In the genomic region with DNA sequence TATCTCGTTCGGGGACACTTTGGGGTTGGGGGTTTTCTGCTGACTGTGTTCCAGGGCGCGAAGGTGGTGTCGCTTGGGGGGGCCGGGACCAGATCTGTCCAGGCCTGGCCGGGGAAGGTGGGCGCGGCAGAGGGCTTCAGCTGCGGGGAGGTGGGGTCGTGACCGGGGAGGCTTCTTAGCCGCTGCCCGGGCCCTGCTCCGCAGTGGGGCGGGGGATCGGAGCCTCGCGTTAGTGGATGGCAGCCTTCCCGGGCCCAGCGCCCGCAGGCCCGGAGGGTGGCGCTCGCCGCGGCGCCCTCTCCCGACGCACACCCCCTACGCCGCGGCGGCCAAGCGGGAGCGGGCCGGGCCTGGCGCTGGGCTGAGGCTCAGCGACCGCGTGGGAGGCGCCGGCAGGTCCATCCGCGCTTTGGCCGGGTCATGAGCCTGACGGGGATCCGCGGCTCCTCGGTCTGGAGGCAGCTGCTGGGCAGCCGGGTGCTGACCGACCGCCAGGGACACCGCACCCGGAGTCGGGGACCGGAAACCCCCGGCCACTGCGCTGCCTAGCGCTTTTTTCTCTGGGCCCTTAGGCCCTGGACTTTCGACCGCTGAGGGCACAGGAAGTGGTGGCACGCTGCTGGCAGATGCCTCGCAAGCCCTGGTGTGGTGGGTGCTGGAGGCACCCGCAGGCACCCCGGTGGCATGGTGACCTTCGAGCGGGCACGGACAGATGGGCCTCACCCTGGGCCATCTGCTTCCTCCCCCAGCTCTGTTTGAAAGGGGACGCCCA, we compare ENCODE assay signal across 8 cellular contexts. TPM values are rescaled to one million over a fixed set of nuclear protein-coding genes. Genes with fewer than 3 reads are reported as not detected.
DNase-seq lines count a peak whose midpoint lies in the region; ATAC-seq and TF ChIP-seq lines count a peak whose summit lies in the region.

No MANE protein-coding gene starts in this region.

- peak overlapping the region; percentile 9 to 89 (median 78) for H3K27ac Mint-ChIP-seq in naive B cell

- peaks cover 69% of the 10 kb centered on the region for H3K4me1 ChIP-seq in vagina

- no peaks in the 10 kb centered on the region for H3K27me3 ChIP-seq in vagina

- intact Hi-C loops in vagina (cut with DNase I) = loop anchor here (2.0 kb wide), 1 partner anchor 29 kb away; the partner anchor contains the start of gene SLC4A2

- no peaks in the 10 kb centered on the region for H3K9me3 ChIP-seq in vagina

- peaks cover 35 to 38% (median 38%) of the 10 kb centered on the region in 3 donors for H3K4me1 Mint-ChIP-seq in naive B cell

- ATAC-seq in GM18520 (IDR thresholded peaks at IDR 0.05; ENCODE audit: unreplicated experiment) (peak; percentile 25), naive B cell (ENCODE audit: low read depth in 2 of 2) (peak; percentile 9 to 12), HG02852 (IDR thresholded peaks at IDR 0.05; ENCODE audit: unreplicated experiment) (no peak)

- H3K36me3 Mint-ChIP-seq in naive B cell = peaks cover 0 to 6% of the 10 kb centered on the region in 2 donors

- TF ChIP-seq CTCF in AG10803 (conservative IDR thresholded peaks at IDR 0.05; ENCODE audit: low read length) (peak; percentile 7; the same call in 1 of the 2 replicates), vagina (IDR thresholded peaks at IDR 0.05) (peak in 1 of 3 experiments; percentile 32)

- H3K4me3 ChIP-seq in AG10803 (ENCODE audit: low read length) = peak overlapping the region; percentile 77
- H3K4me3 ChIP-seq in vagina = peak overlapping the region; percentile 80 to 82

- no peaks in the 10 kb centered on the region for H3K36me3 ChIP-seq in vagina

- H3K9me3 Mint-ChIP-seq in naive B cell = peaks cover 0 to 2% (median 0%) of the 10 kb centered on the region in 7 donors

- TF ChIP-seq POLR2A in vagina (IDR thresholded peaks at IDR 0.05) = no peak

- peak overlapping the region; percentile 80 to 93 (median 87) for H3K4me3 Mint-ChIP-seq in naive B cell

- peaks cover 36 to 57% (median 44%) of the 10 kb centered on the region in 3 donors for H3K27me3 Mint-ChIP-seq in naive B cell

- DNase-seq in AG10803 (ENCODE audit: low read depth) = peak; percentile 55
- peak; percentile 37 for DNase-seq in MV-4-11 (lab: John Stamatoyannopoulos, UW)
- DNase-seq in activated CD8-positive, alpha-beta memory T cell treated with anti-CD3 and anti-CD28 coated beads, Interleukin-2, amount 50 U/mL, for 48 hours = peak; percentile 73
- peak; percentile 66 for DNase-seq in fibroblast of gingiva (ENCODE audit: low read depth)
- peak; percentile 29 for DNase-seq in naive B cell
- no peak for DNase-seq in vagina (ENCODE audit: extremely low spot score in 2 of 2)

- peak overlapping the region; percentile 89 for H3K27ac ChIP-seq in vagina

RNA-seq across cellular contexts. Expression of gene AGAP3, which starts 1.2 kb away (rescaled TPM):
- 1 to 10 TPM in 1 of 6 donors, under 1 TPM in 2, not detected in 3; 0.58 to 1.2 (median 0.66) TPM for polyA plus RNA-seq in naive B cell (ENCODE audit: low read depth in 6 of 6)
- 98.2 TPM for total RNA-seq in vagina

RNA-seq across cellular contexts. Expression of gene TMUB1, which starts 4.1 kb away (rescaled TPM):
- polyA plus RNA-seq in naive B cell (ENCODE audit: low read depth in 6 of 6) = 10 to 100 TPM; 36.3 to 66.1 (median 45.5) TPM
- 40.3 TPM for total RNA-seq in vagina

RNA-seq across cellular contexts. Expression of gene FASTK, which starts 6.8 kb away (rescaled TPM):
- polyA plus RNA-seq in naive B cell (ENCODE audit: low read depth in 6 of 6) = 10 to 100 TPM; 31.6 to 52.0 (median 38.1) TPM
- total RNA-seq in vagina = 60.2 TPM

RNA-seq across cellular contexts. Expression of gene SLC4A2, which starts 28.0 kb away (rescaled TPM):
- polyA plus RNA-seq in naive B cell (ENCODE audit: low read depth in 6 of 6) = 10 to 100 TPM in 3 of 6 donors, 1 to 10 TPM in 3; 8.5 to 17.1 (median 12.2) TPM
- total RNA-seq in vagina = 66.5 TPM

RNA-seq across cellular contexts. Expression of gene CDK5, which starts 29.7 kb away (rescaled TPM):
- 10 to 100 TPM in 3 of 6 donors, 1 to 10 TPM in 3; 7.3 to 10.5 (median 9.6) TPM for polyA plus RNA-seq in naive B cell (ENCODE audit: low read depth in 6 of 6)
- 4.2 TPM for total RNA-seq in vagina

Comparison
In these comparisons a context has a peak if more than half of its experiments do, and no peak if none do; other contexts are left out.
1. DNase-seq: peak in AG10803 (single experiment), MV-4-11 (single experiment), activated CD8-positive, alpha-beta memory T cell treated with anti-CD3 and anti-CD28 coated beads, Interleukin-2, amount 50 U/mL, for 48 hours (single experiment), fibroblast of gingiva (single experiment) and naive B cell (single experiment); none in vagina (0 of 2).